ENCODE assay signal across 8 cellular contexts in genomic region chr6:44222987-44223470, GRCh38. TPM values are rescaled to one million over a fixed set of nuclear protein-coding genes. Genes with fewer than 3 reads are reported as not detected.
DNase-seq lines count a peak whose midpoint lies in the region; TF ChIP-seq lines count a peak whose summit lies in the region.

No MANE protein-coding gene starts in this region.

- H3K36me3 ChIP-seq in GM06990 (ENCODE audit: control insufficient read depth, insufficient read depth, low read length) (0 out of 2 replicates have a peak, but pooled peaks cover 2% of the 10 kb centered on the region), mesenchymal stem cell (ENCODE audit: control insufficient read depth in 1 of 2, insufficient read depth in 2 of 2, low read depth in 1 of 2, low read length in 2 of 2) (no peaks in the 10 kb centered on the region), vagina (no peaks in the 10 kb centered on the region)

- no peak overlapping the region for H2BK120ac ChIP-seq in mesenchymal stem cell (ENCODE audit: low read depth, low read length)

- WGBS in mesenchymal stem cell, result 2% methylated on average over 22 of the region's 29 CpGs

- H3K4me3 ChIP-seq in GM06990 (replicated peaks; ENCODE audit: low read depth, low read length) (peak overlapping the region; percentile 73), mesenchymal stem cell (ENCODE audit: insufficient read depth in 1 of 2, low read depth in 1 of 2, low read length in 2 of 2) (peak overlapping the region; percentile 67 to 77), vagina (peak overlapping the region; percentile 67 to 74)
- peak overlapping the region; percentile 58 for H3K4me3 ChIP-seq in Jurkat, Clone E6-1 (ENCODE audit: low read length)

- H3K4me3 Mint-ChIP-seq in brain, result peak overlapping the region; percentile 77 to 84 (median 82)

- H3K27me3 ChIP-seq in GM06990 (replicated peaks; ENCODE audit: control insufficient read depth, insufficient read depth, low read length), result no peaks in the 10 kb centered on the region
- no peaks in the 10 kb centered on the region for H3K27me3 ChIP-seq in mesenchymal stem cell (ENCODE audit: control insufficient read depth in 1 of 2, insufficient read depth in 1 of 2, low read length in 2 of 2)
- H3K27me3 ChIP-seq in vagina, result no peaks in the 10 kb centered on the region

- no peak for DNase-seq in GM06990 (ENCODE audit: extremely low read depth, insufficient read length)
- no peak for DNase-seq in Jurkat, Clone E6-1 (ENCODE audit: low read depth, low spot score)
- no peak for DNase-seq in mesenchymal stem cell
- DNase-seq in vagina (ENCODE audit: extremely low spot score in 2 of 2), result peak in 1 of 2 donors; percentile 89
- DNase-seq in SHP77 (lab: John Stamatoyannopoulos, UW), result no peak
- DNase-seq in LoVo (ENCODE audit: low spot score), result no peak
- DNase-seq in NCI-H446 treated with DMSO at 0.1 percent for 48 hours (lab: John Stamatoyannopoulos, UW), result no peak

- H3K18ac ChIP-seq in mesenchymal stem cell (ENCODE audit: low read depth in 1 of 2, low read length in 2 of 2), result peak overlapping the region; percentile 29 to 59

- peak overlapping the region; percentile 75 for H4K8ac ChIP-seq in mesenchymal stem cell (ENCODE audit: low read length)

- H3K27ac Mint-ChIP-seq in brain, result peak overlapping the region; percentile 42 to 93 (median 82)

- peak overlapping the region; percentile 53 for H3K9ac ChIP-seq in mesenchymal stem cell (ENCODE audit: low read length)

- H3K27ac ChIP-seq in mesenchymal stem cell (ENCODE audit: low read length, poor library complexity, severe bottlenecking) (peak overlapping the region; percentile 34), vagina (peak overlapping the region; percentile 95)

- H3K36me3 Mint-ChIP-seq in brain, result no peaks in the 10 kb centered on the region

- H3K27me3 Mint-ChIP-seq in brain, result peaks cover 12% of the 10 kb centered on the region

- H2BK5ac ChIP-seq in mesenchymal stem cell (ENCODE audit: low read depth, low read length, poor library complexity, severe bottlenecking), result peak overlapping the region; percentile 33

- H3K9me3 ChIP-seq in mesenchymal stem cell (ENCODE audit: control insufficient read depth, low read length) (no peaks in the 10 kb centered on the region), vagina (no peaks in the 10 kb centered on the region)

- H2AFZ ChIP-seq in mesenchymal stem cell (ENCODE audit: low read depth, low read length), result peak overlapping the region; percentile 84

- H2AK5ac ChIP-seq in mesenchymal stem cell (ENCODE audit: low read length, severe bottlenecking), result peak overlapping the region; percentile 36

- peaks cover 24% of the 10 kb centered on the region for H3K79me1 ChIP-seq in mesenchymal stem cell (replicated peaks; ENCODE audit: low read length, poor library complexity, severe bottlenecking)

- H3K4me1 ChIP-seq in mesenchymal stem cell (ENCODE audit: control insufficient read depth, insufficient read depth, low read depth, low read length) (peaks cover 51% of the 10 kb centered on the region), vagina (peaks cover 89% of the 10 kb centered on the region)

- H3K14ac ChIP-seq in mesenchymal stem cell (ENCODE audit: low read length in 2 of 2), result peak overlapping the region in 1 of 2 experiments; percentile 74

- H3K9me3 Mint-ChIP-seq in brain, result peaks cover 0 to 2% (median 0%) of the 10 kb centered on the region in 5 experiments

- peak overlapping the region; percentile 94 for H3K4me2 ChIP-seq in mesenchymal stem cell (ENCODE audit: low read length, poor library complexity, severe bottlenecking)

- TF ChIP-seq POLR2A in vagina (IDR thresholded peaks at IDR 0.05), result no peak

- peak overlapping the region in 1 of 2 experiments; percentile 87 for H3K23ac ChIP-seq in mesenchymal stem cell (ENCODE audit: low read length in 2 of 2)

- H4K91ac ChIP-seq in mesenchymal stem cell (ENCODE audit: low read length), result no peak overlapping the region

- H3K4me1 Mint-ChIP-seq in brain, result peaks cover 85% of the 10 kb centered on the region

- TF ChIP-seq CTCF in GM06990 (IDR thresholded peaks at IDR 0.05; ENCODE audit: insufficient read depth, low read length, poor library complexity, severe bottlenecking), result no peak
- no peak for TF ChIP-seq CTCF in brain (conservative IDR thresholded peaks at IDR 0.05)
- no peak for TF ChIP-seq CTCF in vagina (IDR thresholded peaks at IDR 0.05)

- H2BK12ac ChIP-seq in mesenchymal stem cell (ENCODE audit: low read length in 2 of 2), result peak overlapping the region in 1 of 2 experiments; percentile 55

- intact Hi-C loops in vagina (cut with DNase I), result no loop called here

- H3K4ac ChIP-seq in mesenchymal stem cell (ENCODE audit: low read depth in 1 of 2, low read length in 2 of 2), result peak overlapping the region in 1 of 2 experiments; percentile 47

- no peak overlapping the region for H2BK15ac ChIP-seq in mesenchymal stem cell (ENCODE audit: low read depth, poor library complexity, severe bottlenecking)

RNA-seq across cellular contexts. Expression of gene SLC29A1, which starts 0.4 kb away (rescaled TPM):
- polyA plus RNA-seq in Jurkat, Clone E6-1 (2012; ENCODE audit: insufficient read depth, insufficient read length), result 130 TPM
- 35.6 TPM for polyA plus RNA-seq in brain (ENCODE audit: insufficient read depth, low read depth, low replicate concordance)
- polyA plus RNA-seq in mesenchymal stem cell (2013, experiment 1 of 2), result 31.6 TPM
- polyA plus RNA-seq in mesenchymal stem cell (2013, experiment 2 of 2), result 29.2 TPM
- 51.1 TPM for total RNA-seq in vagina

RNA-seq across cellular contexts. Expression of gene MYMX, which starts 6.3 kb away (rescaled TPM):
- not detected for polyA plus RNA-seq in Jurkat, Clone E6-1 (2012; ENCODE audit: insufficient read depth, insufficient read length)
- not detected for polyA plus RNA-seq in brain (ENCODE audit: insufficient read depth, low read depth, low replicate concordance)
- not detected for polyA plus RNA-seq in mesenchymal stem cell (2013, experiment 1 of 2)
- not detected for polyA plus RNA-seq in mesenchymal stem cell (2013, experiment 2 of 2)
- total RNA-seq in vagina, result not detected

RNA-seq across cellular contexts. Expression of gene HSP90AB1, which starts 23.9 kb away (rescaled TPM):
- polyA plus RNA-seq in Jurkat, Clone E6-1 (2012; ENCODE audit: insufficient read depth, insufficient read length), result 1,225 TPM
- polyA plus RNA-seq in brain (ENCODE audit: insufficient read depth, low read depth, low replicate concordance), result 1,424 TPM
- polyA plus RNA-seq in mesenchymal stem cell (2013, experiment 1 of 2), result 545 TPM
- 525 TPM for polyA plus RNA-seq in mesenchymal stem cell (2013, experiment 2 of 2)
- 463 TPM for total RNA-seq in vagina

RNA-seq across cellular contexts. Expression of gene SLC35B2, which starts 34.3 kb away (rescaled TPM):
- 48.0 TPM for polyA plus RNA-seq in Jurkat, Clone E6-1 (2012; ENCODE audit: insufficient read depth, insufficient read length)
- 68.7 TPM for polyA plus RNA-seq in brain (ENCODE audit: insufficient read depth, low read depth, low replicate concordance)
- 80.8 TPM for polyA plus RNA-seq in mesenchymal stem cell (2013, experiment 1 of 2)
- 81.8 TPM for polyA plus RNA-seq in mesenchymal stem cell (2013, experiment 2 of 2)
- 19.6 TPM for total RNA-seq in vagina

RNA-seq across cellular contexts. Expression of gene NFKBIE, which starts 42.3 kb away (rescaled TPM):
- 14.1 TPM for polyA plus RNA-seq in Jurkat, Clone E6-1 (2012; ENCODE audit: insufficient read depth, insufficient read length)
- 10.8 TPM for polyA plus RNA-seq in brain (ENCODE audit: insufficient read depth, low read depth, low replicate concordance)
- polyA plus RNA-seq in mesenchymal stem cell (2013, experiment 1 of 2), result 4.9 TPM
- 4.8 TPM for polyA plus RNA-seq in mesenchymal stem cell (2013, experiment 2 of 2)
- 17.2 TPM for total RNA-seq in vagina
